1 cellular context compared by ENCODE assay signal in genomic region chr11:125517116-125517804, GRCh38.
TF ChIP-seq lines count a peak whose summit lies in the region.

No MANE protein-coding gene starts in this region.

TF ChIP-seq in K562, 482 proteins besides CTCF, POLR2A, EP300 and RAD21 (continued from another document):
- TF ChIP-seq VEZF1 (CRISPR knock-in tag; IDR thresholded peaks at IDR 0.05) (peak; percentile 65), NFE2 (IDR thresholded peaks at IDR 0.05; ENCODE audit: low read depth) (no peak), CSDE1 (IDR thresholded peaks at IDR 0.05) (peak in 1 of 2 experiments; percentile 87; a peak in 2 of 4 replicates), NEUROD1 (IDR thresholded peaks at IDR 0.05; ENCODE audit: borderline replicate concordance, low read depth, low read length, partially characterized antibody) (peak; percentile 69), EGR1 (conservative IDR thresholded peaks at IDR 0.05) (no peak), ZBTB7A (IDR thresholded peaks at IDR 0.05; ENCODE audit: borderline replicate concordance, control insufficient read depth, low read depth, low read length) (no peak), MYNN (IDR thresholded peaks at IDR 0.05) (peak; percentile 100), MYNN (CRISPR knock-in tag; IDR thresholded peaks at IDR 0.05) (peak; percentile 95), ZBTB40 (IDR thresholded peaks at IDR 0.05) (peak; percentile 57; the same call in 1 of the 2 replicates), ZBTB40 (CRISPR knock-in tag; IDR thresholded peaks at IDR 0.05) (no peak), ZSCAN29 (IDR thresholded peaks at IDR 0.05) (no peak), LEF1 (IDR thresholded peaks at IDR 0.05) (no peak), TCF3 (CRISPR knock-in tag; IDR thresholded peaks at IDR 0.05) (no peak), FOXP1 (CRISPR knock-in tag; IDR thresholded peaks at IDR 0.05) (no peak), ZNF384 (IDR thresholded peaks at IDR 0.05; ENCODE audit: low read depth, low read length) (peak; percentile 93), GTF2F1 (IDR thresholded peaks at IDR 0.05; ENCODE audit: low read depth, low read length) (no peak), ARNT (IDR thresholded peaks at IDR 0.05) (no peak), ZNF77 (CRISPR knock-in tag; IDR thresholded peaks at IDR 0.05) (no peak), PYGO2 (tag; IDR thresholded peaks at IDR 0.05) (no peak), RCOR1 (IDR thresholded peaks at IDR 0.05; ENCODE audit: borderline replicate concordance in 1 of 2, low read depth in 2 of 2, low read length in 2 of 2) (0 out of 4 replicates have a peak, but pooled peaks of 1 of the 2 experiments have one; percentile 12), BMI1 (IDR thresholded peaks at IDR 0.05; ENCODE audit: low read length) (peak; percentile 93), MXD1 (CRISPR knock-in tag; IDR thresholded peaks at IDR 0.05; ENCODE audit: borderline replicate concordance, poor library complexity, severe bottlenecking) (no peak), FOXJ2 (tag; IDR thresholded peaks at IDR 0.05) (0 out of 2 replicates have a peak, but pooled peaks have one; percentile 46), ELF4 (CRISPR knock-in tag; IDR thresholded peaks at IDR 0.05) (no peak), ZNF449 (CRISPR knock-in tag; IDR thresholded peaks at IDR 0.05) (no peak), ELF1 (tag; IDR thresholded peaks at IDR 0.05) (0 out of 2 replicates have a peak, but pooled peaks have one; percentile 25), ZNF785 (CRISPR knock-in tag; IDR thresholded peaks at IDR 0.05) (no peak), U2AF2 (optimal IDR thresholded peaks at IDR 0.05; ENCODE audit: low read depth, low read length) (no peak), RFX1 (IDR thresholded peaks at IDR 0.05) (peak; percentile 98), SLC30A9 (CRISPR knock-in tag; IDR thresholded peaks at IDR 0.05) (no peak), MXI1 (IDR thresholded peaks at IDR 0.05; ENCODE audit: low read depth, low read length) (peak; percentile 95)
- TF ChIP-seq, protein P1, sequence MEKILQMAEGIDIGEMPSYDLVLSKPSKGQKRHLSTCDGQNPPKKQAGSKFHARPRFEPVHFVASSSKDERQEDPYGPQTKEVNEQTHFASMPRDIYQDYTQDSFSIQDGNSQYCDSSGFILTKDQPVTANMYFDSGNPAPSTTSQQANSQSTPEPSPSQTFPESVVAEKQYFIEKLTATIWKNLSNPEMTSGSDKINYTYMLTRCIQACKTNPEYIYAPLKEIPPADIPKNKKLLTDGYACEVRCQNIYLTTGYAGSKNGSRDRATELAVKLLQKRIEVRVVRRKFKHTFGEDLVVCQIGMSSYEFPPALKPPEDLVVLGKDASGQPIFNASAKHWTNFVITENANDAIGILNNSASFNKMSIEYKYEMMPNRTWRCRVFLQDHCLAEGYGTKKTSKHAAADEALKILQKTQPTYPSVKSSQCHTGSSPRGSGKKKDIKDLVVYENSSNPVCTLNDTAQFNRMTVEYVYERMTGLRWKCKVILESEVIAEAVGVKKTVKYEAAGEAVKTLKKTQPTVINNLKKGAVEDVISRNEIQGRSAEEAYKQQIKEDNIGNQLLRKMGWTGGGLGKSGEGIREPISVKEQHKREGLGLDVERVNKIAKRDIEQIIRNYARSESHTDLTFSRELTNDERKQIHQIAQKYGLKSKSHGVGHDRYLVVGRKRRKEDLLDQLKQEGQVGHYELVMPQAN (IDR thresholded peaks at IDR 0.05; ENCODE audit: borderline replicate concordance), result no peak
- TF ChIP-seq, protein P2, sequence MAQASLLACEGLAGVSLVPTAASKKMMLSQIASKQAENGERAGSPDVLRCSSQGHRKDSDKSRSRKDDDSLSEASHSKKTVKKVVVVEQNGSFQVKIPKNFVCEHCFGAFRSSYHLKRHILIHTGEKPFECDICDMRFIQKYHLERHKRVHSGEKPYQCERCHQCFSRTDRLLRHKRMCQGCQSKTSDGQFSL (CRISPR knock-in tag; IDR thresholded peaks at IDR 0.05), result peak; percentile 40; the same call in 1 of the 2 replicates
- TF ChIP-seq, protein P2 (tag; IDR thresholded peaks at IDR 0.05), result 0 out of 4 replicates have a peak, but pooled peaks of 1 of the 2 experiments have one; percentile 33
- TF ChIP-seq, protein P3, sequence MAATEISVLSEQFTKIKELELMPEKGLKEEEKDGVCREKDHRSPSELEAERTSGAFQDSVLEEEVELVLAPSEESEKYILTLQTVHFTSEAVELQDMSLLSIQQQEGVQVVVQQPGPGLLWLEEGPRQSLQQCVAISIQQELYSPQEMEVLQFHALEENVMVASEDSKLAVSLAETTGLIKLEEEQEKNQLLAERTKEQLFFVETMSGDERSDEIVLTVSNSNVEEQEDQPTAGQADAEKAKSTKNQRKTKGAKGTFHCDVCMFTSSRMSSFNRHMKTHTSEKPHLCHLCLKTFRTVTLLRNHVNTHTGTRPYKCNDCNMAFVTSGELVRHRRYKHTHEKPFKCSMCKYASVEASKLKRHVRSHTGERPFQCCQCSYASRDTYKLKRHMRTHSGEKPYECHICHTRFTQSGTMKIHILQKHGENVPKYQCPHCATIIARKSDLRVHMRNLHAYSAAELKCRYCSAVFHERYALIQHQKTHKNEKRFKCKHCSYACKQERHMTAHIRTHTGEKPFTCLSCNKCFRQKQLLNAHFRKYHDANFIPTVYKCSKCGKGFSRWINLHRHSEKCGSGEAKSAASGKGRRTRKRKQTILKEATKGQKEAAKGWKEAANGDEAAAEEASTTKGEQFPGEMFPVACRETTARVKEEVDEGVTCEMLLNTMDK (IDR thresholded peaks at IDR 0.05; ENCODE audit: borderline replicate concordance, insufficient read depth, low read depth, low read length, poor library complexity, severe bottlenecking), result no peak
- TF ChIP-seq, protein P4, sequence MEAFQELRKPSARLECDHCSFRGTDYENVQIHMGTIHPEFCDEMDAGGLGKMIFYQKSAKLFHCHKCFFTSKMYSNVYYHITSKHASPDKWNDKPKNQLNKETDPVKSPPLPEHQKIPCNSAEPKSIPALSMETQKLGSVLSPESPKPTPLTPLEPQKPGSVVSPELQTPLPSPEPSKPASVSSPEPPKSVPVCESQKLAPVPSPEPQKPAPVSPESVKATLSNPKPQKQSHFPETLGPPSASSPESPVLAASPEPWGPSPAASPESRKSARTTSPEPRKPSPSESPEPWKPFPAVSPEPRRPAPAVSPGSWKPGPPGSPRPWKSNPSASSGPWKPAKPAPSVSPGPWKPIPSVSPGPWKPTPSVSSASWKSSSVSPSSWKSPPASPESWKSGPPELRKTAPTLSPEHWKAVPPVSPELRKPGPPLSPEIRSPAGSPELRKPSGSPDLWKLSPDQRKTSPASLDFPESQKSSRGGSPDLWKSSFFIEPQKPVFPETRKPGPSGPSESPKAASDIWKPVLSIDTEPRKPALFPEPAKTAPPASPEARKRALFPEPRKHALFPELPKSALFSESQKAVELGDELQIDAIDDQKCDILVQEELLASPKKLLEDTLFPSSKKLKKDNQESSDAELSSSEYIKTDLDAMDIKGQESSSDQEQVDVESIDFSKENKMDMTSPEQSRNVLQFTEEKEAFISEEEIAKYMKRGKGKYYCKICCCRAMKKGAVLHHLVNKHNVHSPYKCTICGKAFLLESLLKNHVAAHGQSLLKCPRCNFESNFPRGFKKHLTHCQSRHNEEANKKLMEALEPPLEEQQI (IDR thresholded peaks at IDR 0.05), result no peak
- TF ChIP-seq, protein P5, sequence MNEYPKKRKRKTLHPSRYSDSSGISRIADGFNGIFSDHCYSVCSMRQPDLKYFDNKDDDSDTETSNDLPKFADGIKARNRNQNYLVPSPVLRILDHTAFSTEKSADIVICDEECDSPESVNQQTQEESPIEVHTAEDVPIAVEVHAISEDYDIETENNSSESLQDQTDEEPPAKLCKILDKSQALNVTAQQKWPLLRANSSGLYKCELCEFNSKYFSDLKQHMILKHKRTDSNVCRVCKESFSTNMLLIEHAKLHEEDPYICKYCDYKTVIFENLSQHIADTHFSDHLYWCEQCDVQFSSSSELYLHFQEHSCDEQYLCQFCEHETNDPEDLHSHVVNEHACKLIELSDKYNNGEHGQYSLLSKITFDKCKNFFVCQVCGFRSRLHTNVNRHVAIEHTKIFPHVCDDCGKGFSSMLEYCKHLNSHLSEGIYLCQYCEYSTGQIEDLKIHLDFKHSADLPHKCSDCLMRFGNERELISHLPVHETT (CRISPR knock-in tag; conservative IDR thresholded peaks at IDR 0.05 in 1 of 2, IDR thresholded peaks at IDR 0.05 in 1 of 2), result no peak
